In genomic region chr2:19216676-19217075, GRCh38 we compare ENCODE assay signal across 24 cellular contexts.
"Had no signal": no experiment of that assay in that cellular context is flagged by ENCODE, and none has a peak within 500 bp of the region (broad histone marks: within the 10 kb centered on the region; RNA-seq: fewer than 3 reads in every experiment).

No MANE protein-coding gene starts in this region.

- ATAC-seq: activated CD4-positive, CD25-positive, alpha-beta regulatory T cell treated with anti-CD3 and anti-CD28 coated beads, Interleukin-2, amount 50 U/mL, for 24 hours; activated CD8-positive, alpha-beta T cell treated with anti-CD3 and anti-CD28 coated beads, Interleukin-2, amount 10 ng/mL, durations not matched to agents 7 days and 5 days; T-cell had no signal

- H3K4me1 Mint-ChIP-seq: activated naive CD8-positive, alpha-beta T cell treated with anti-CD3 and anti-CD28 coated beads, Interleukin-2, amount 10 ng/mL, durations not matched to agents 7 days and 5 days; T-cell had no signal

- H3K27me3 ChIP-seq: breast epithelium, MG63 had no signal

- DNase-seq: activated CD4-positive, alpha-beta T cell treated with anti-CD3 and anti-CD28 coated beads for 4 hours; activated CD8-positive, alpha-beta memory T cell treated with anti-CD3 and anti-CD28 coated beads, Interleukin-2, amount 50 U/mL, for 48 hours; activated CD8-positive, alpha-beta T cell treated with anti-CD3 and anti-CD28 coated beads, Interleukin-2, amount 10 ng/mL, durations not matched to agents 7 days and 5 days; activated naive CD4-positive, alpha-beta T cell treated with anti-CD3 and anti-CD28 coated beads, Interleukin-2, amount 50 U/mL, for 16 hours; activated naive CD8-positive, alpha-beta T cell treated with anti-CD3 and anti-CD28 coated beads, Interleukin-2, amount 10 ng/mL, durations not matched to agents 7 days and 5 days; activated T-cell treated with anti-CD3 and anti-CD28 coated beads, Interleukin-2, amount 50 U/mL, for 1 hour; aorta; central memory CD4-positive, alpha-beta T cell; MG63; NCI-H1105; NCI-H1436; NCI-H1694 treated with DMSO at 0.1 percent for 48 hours; NCI-H2029 treated with DMSO at 0.1 percent for 48 hours; NCI-H345; NCI-H510A; NCI-H526 treated with DMSO at 0.1 percent for 48 hours; NCI-H82; SIG-M5; T-cell; T-helper 2 cell; T1000; WERI-Rb-1 had no signal

- H3K27ac ChIP-seq: breast epithelium, WERI-Rb-1 had no signal

- H3K36me3 Mint-ChIP-seq: activated naive CD8-positive, alpha-beta T cell treated with anti-CD3 and anti-CD28 coated beads, Interleukin-2, amount 10 ng/mL, durations not matched to agents 7 days and 5 days; T-cell had no signal

- H3K4me3 Mint-ChIP-seq: activated CD8-positive, alpha-beta T cell treated with anti-CD3 and anti-CD28 coated beads, Interleukin-2, amount 10 ng/mL, durations not matched to agents 7 days and 5 days; activated naive CD8-positive, alpha-beta T cell treated with anti-CD3 and anti-CD28 coated beads, Interleukin-2, amount 10 ng/mL, durations not matched to agents 7 days and 5 days; T-cell had no signal

- H3K27me3 Mint-ChIP-seq: activated naive CD8-positive, alpha-beta T cell treated with anti-CD3 and anti-CD28 coated beads, Interleukin-2, amount 10 ng/mL, durations not matched to agents 7 days and 5 days; T-cell had no signal

- H3K4me3 ChIP-seq: breast epithelium, MG63 had no signal

- H3K9me3 Mint-ChIP-seq: activated naive CD8-positive, alpha-beta T cell treated with anti-CD3 and anti-CD28 coated beads, Interleukin-2, amount 10 ng/mL, durations not matched to agents 7 days and 5 days; T-cell had no signal

- H3K9me3 ChIP-seq: breast epithelium, MG63 had no signal

- H3K27ac Mint-ChIP-seq: activated CD8-positive, alpha-beta T cell treated with anti-CD3 and anti-CD28 coated beads, Interleukin-2, amount 10 ng/mL, durations not matched to agents 7 days and 5 days; activated naive CD8-positive, alpha-beta T cell treated with anti-CD3 and anti-CD28 coated beads, Interleukin-2, amount 10 ng/mL, durations not matched to agents 7 days and 5 days; T-cell had no signal
